ENCODE assay signal across 1 cellular context in genomic region chr22:27877501-27877900, GRCh38.
TF ChIP-seq lines count a peak whose summit lies in the region.

No MANE protein-coding gene starts in this region.

TF ChIP-seq in IMR-90, 13 proteins besides CTCF, POLR2A, EP300 and RAD21:
- TF ChIP-seq USF2 (IDR thresholded peaks at IDR 0.05; ENCODE audit: low read depth, low read length), result no peak
- TF ChIP-seq RFX5 (IDR thresholded peaks at IDR 0.05; ENCODE audit: low read depth, low read length), result no peak
- TF ChIP-seq ELK1 (IDR thresholded peaks at IDR 0.05; ENCODE audit: borderline replicate concordance, low read depth, low read length), result no peak
- no peak for TF ChIP-seq RCOR1 (IDR thresholded peaks at IDR 0.05; ENCODE audit: insufficient replicate concordance, low read length)
- TF ChIP-seq MAFK (IDR thresholded peaks at IDR 0.05; ENCODE audit: low read depth, low read length), result no peak
- TF ChIP-seq CHD1 (IDR thresholded peaks at IDR 0.05; ENCODE audit: low read depth, low read length), result no peak
- no peak for TF ChIP-seq SMC3 (IDR thresholded peaks at IDR 0.05; ENCODE audit: low read depth, low read length)
- no peak for TF ChIP-seq MAZ (IDR thresholded peaks at IDR 0.05; ENCODE audit: borderline replicate concordance, low read depth, low read length)
- TF ChIP-seq FOS (IDR thresholded peaks at IDR 0.05; ENCODE audit: low read depth, low read length), result no peak
- TF ChIP-seq BHLHE40 (IDR thresholded peaks at IDR 0.05; ENCODE audit: low read depth, low read length), result no peak
- no peak for TF ChIP-seq MXI1 (IDR thresholded peaks at IDR 0.05; ENCODE audit: borderline replicate concordance, low read depth, low read length)
- TF ChIP-seq NFE2L2 (IDR thresholded peaks at IDR 0.05; ENCODE audit: low read depth, low read length), result no peak
- TF ChIP-seq CEBPB (IDR thresholded peaks at IDR 0.05; ENCODE audit: low read depth, low read length), result no peak
